5 cellular contexts compared by ENCODE assay signal in genomic region chr1:108235308-108235707, GRCh38. TPM values are rescaled to one million over a fixed set of nuclear protein-coding genes. Genes with fewer than 3 reads are reported as not detected.
"Had no signal": no experiment of that assay in that cellular context is flagged by ENCODE, and none has a peak within 500 bp of the region (broad histone marks: within the 10 kb centered on the region; RNA-seq: fewer than 3 reads in every experiment).

No MANE protein-coding gene starts in this region.

RNA-seq across cellular contexts. Expression of gene NBPF4, which starts 8.6 kb away (rescaled TPM):
- total RNA-seq: HepG2, HT1080, IMR-90, M059J, Right ventricle myocardium inferior had no signal
